ENCODE assay signal across 18 cellular contexts in the genomic region with DNA sequence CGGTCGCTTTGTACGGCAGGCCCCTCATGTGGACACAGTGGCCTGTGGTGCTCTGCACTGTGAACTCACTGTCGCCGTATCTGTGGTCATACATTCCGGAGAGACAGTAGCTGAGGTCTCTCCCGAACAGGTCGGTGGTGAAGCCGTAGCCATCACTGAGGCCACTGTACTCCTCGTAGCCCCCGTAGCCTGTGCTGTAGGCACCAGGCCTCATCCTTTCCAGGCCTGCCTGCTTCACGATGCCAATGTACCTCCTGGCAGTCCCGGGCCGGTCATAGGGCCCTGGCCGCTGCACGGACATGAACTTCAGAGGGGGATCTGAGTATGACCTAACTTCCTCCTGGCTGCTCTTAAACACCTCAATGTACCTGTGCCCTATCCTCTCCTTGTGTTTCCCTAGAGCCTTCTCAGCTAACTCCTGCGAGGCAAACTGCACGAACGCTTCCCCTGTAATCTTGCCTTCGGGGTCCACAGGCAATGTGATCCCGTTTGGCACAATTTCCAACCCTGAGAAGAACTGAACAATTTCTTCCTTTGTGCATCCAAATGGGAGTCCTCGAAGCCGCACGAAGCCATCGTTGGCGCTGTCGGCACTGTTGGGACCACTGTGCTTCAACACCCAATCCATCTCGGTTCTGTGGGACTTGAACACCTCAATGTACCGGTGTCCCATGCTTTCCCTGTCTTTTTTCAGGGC. TPM values are rescaled to one million over a fixed set of nuclear protein-coding genes. Genes with fewer than 3 reads are reported as not detected.
DNase-seq lines count a peak whose midpoint lies in the region; ATAC-seq and TF ChIP-seq lines count a peak whose summit lies in the region.
"Had no signal": no experiment of that assay in that cellular context is flagged by ENCODE, and none has a peak within 500 bp of the region (broad histone marks: within the 10 kb centered on the region; RNA-seq: fewer than 3 reads in every experiment).

No MANE protein-coding gene starts in this region.

- DNase-seq in activated CD8-positive, alpha-beta T cell treated with anti-CD3 and anti-CD28 coated beads for 36 hours = no peak
- no peak for DNase-seq in activated CD8-positive, alpha-beta T cell treated with anti-CD3 and anti-CD28 coated beads, Interleukin-2, amount 10 ng/mL, durations not matched to agents 7 days and 5 days
- DNase-seq in endothelial cell (ENCODE audit: low spot score) (no peak), NCI-H2171 (lab: John Stamatoyannopoulos, UW) (no peak), NOMO-1 (lab: John Stamatoyannopoulos, UW; ENCODE audit: unreplicated experiment in 2 of 2) (no peak)
- DNase-seq: ACHN; activated CD8-positive, alpha-beta memory T cell treated with anti-CD3 and anti-CD28 coated beads, Interleukin-2, amount 50 U/mL, for 48 hours; anterior cingulate cortex; Karpas-422; NCI-H187; SHP77 treated with DMSO at 0.1 percent for 48 hours; small intestine had no signal

- peaks cover 61% of the 10 kb centered on the region for H3K36me3 Mint-ChIP-seq in activated CD8-positive, alpha-beta T cell treated with anti-CD3 and anti-CD28 coated beads for 36 hours (ENCODE audit: low read depth)
- peaks cover 80% of the 10 kb centered on the region for H3K36me3 Mint-ChIP-seq in activated CD8-positive, alpha-beta T cell treated with anti-CD3 and anti-CD28 coated beads, Interleukin-2, amount 10 ng/mL, durations not matched to agents 7 days and 5 days (ENCODE audit: low read depth)
- H3K36me3 Mint-ChIP-seq in endothelial cell (ENCODE audit: low read depth, unreplicated experiment) = peaks cover 39% of the 10 kb centered on the region
- peaks cover 54% of the 10 kb centered on the region for H3K36me3 Mint-ChIP-seq in stimulated activated memory B cell treated with anti-CD40 and anti-IgM and Interleukin-4, amounts not matched to agents 10 μg/mL and 1 μg/mL and 100 μg/mL, for 72 hours

- intact Hi-C loops in activated CD8-positive, alpha-beta T cell treated with anti-CD3 and anti-CD28 coated beads for 36 hours (cut with micrococcal nuclease) = no loop called here

- H3K4me3 Mint-ChIP-seq in activated CD8-positive, alpha-beta T cell treated with anti-CD3 and anti-CD28 coated beads for 36 hours = no peak overlapping the region
- no peak overlapping the region for H3K4me3 Mint-ChIP-seq in activated CD8-positive, alpha-beta T cell treated with anti-CD3 and anti-CD28 coated beads, Interleukin-2, amount 10 ng/mL, durations not matched to agents 7 days and 5 days
- H3K4me3 Mint-ChIP-seq in endothelial cell (ENCODE audit: unreplicated experiment) = peak overlapping the region; percentile 66
- no peak overlapping the region for H3K4me3 Mint-ChIP-seq in stimulated activated memory B cell treated with anti-CD40 and anti-IgM and Interleukin-4, amounts not matched to agents 10 μg/mL and 1 μg/mL and 100 μg/mL, for 72 hours
- H3K4me3 Mint-ChIP-seq: dendritic cell treated with granulocyte-macrophage colony-stimulating factor and Interleukin-4, amounts not matched to agents 40 ng/mL and 50 ng/mL, for 4 days had no signal

- ATAC-seq in activated CD8-positive, alpha-beta T cell treated with anti-CD3 and anti-CD28 coated beads for 36 hours = no peak
- ATAC-seq in activated CD8-positive, alpha-beta T cell treated with anti-CD3 and anti-CD28 coated beads, Interleukin-2, amount 10 ng/mL, durations not matched to agents 7 days and 5 days = no peak
- no peak for ATAC-seq in stimulated activated memory B cell treated with anti-CD40 and anti-IgM and Interleukin-4, amounts not matched to agents 10 μg/mL and 1 μg/mL and 100 μg/mL, for 72 hours
- no peak for ATAC-seq in GM21619 (IDR thresholded peaks at IDR 0.05; ENCODE audit: unreplicated experiment)

- CTCF ChIA-PET in activated CD8-positive, alpha-beta T cell treated with anti-CD3 and anti-CD28 coated beads for 36 hours (lab: Charles Lee) = no interaction called here
- CTCF ChIA-PET in activated CD8-positive, alpha-beta T cell treated with anti-CD3 and anti-CD28 coated beads, Interleukin-2, amount 10 ng/mL, durations not matched to agents 7 days and 5 days (lab: Charles Lee) = no interaction called here

- peaks cover 45% of the 10 kb centered on the region for H3K4me1 Mint-ChIP-seq in activated CD8-positive, alpha-beta T cell treated with anti-CD3 and anti-CD28 coated beads for 36 hours (ENCODE audit: low read depth)
- H3K4me1 Mint-ChIP-seq in activated CD8-positive, alpha-beta T cell treated with anti-CD3 and anti-CD28 coated beads, Interleukin-2, amount 10 ng/mL, durations not matched to agents 7 days and 5 days (ENCODE audit: low read depth) = peaks cover 64% of the 10 kb centered on the region
- H3K4me1 Mint-ChIP-seq in endothelial cell (ENCODE audit: unreplicated experiment) = peaks cover 7% of the 10 kb centered on the region
- H3K4me1 Mint-ChIP-seq in stimulated activated memory B cell treated with anti-CD40 and anti-IgM and Interleukin-4, amounts not matched to agents 10 μg/mL and 1 μg/mL and 100 μg/mL, for 72 hours = peaks cover 56% of the 10 kb centered on the region

- no peaks in the 10 kb centered on the region for H3K27me3 Mint-ChIP-seq in activated CD8-positive, alpha-beta T cell treated with anti-CD3 and anti-CD28 coated beads for 36 hours
- H3K27me3 Mint-ChIP-seq in activated CD8-positive, alpha-beta T cell treated with anti-CD3 and anti-CD28 coated beads, Interleukin-2, amount 10 ng/mL, durations not matched to agents 7 days and 5 days (ENCODE audit: low read depth) = no peaks in the 10 kb centered on the region
- no peaks in the 10 kb centered on the region for H3K27me3 Mint-ChIP-seq in endothelial cell (ENCODE audit: unreplicated experiment)
- H3K27me3 Mint-ChIP-seq in stimulated activated memory B cell treated with anti-CD40 and anti-IgM and Interleukin-4, amounts not matched to agents 10 μg/mL and 1 μg/mL and 100 μg/mL, for 72 hours = no peaks in the 10 kb centered on the region
- H3K27me3 Mint-ChIP-seq: dendritic cell treated with granulocyte-macrophage colony-stimulating factor and Interleukin-4, amounts not matched to agents 40 ng/mL and 50 ng/mL, for 4 days had no signal

- TF ChIP-seq CTCF in activated CD8-positive, alpha-beta T cell treated with anti-CD3 and anti-CD28 coated beads for 36 hours (IDR thresholded peaks at IDR 0.05) = no peak
- TF ChIP-seq CTCF in endothelial cell (IDR thresholded peaks at IDR 0.05; ENCODE audit: unreplicated experiment) = no peak

- POLR2A ChIA-PET in activated CD8-positive, alpha-beta T cell treated with anti-CD3 and anti-CD28 coated beads for 36 hours (lab: Charles Lee) = interaction anchor here (0.8 to 20.5 kb wide), 6 partner anchors 10 to 69 kb away, joined by 3 to 332 read pairs (median 6); a partner anchor contains a TSS
- POLR2A ChIA-PET in activated CD8-positive, alpha-beta T cell treated with anti-CD3 and anti-CD28 coated beads, Interleukin-2, amount 10 ng/mL, durations not matched to agents 7 days and 5 days (lab: Charles Lee) = interaction anchor here (0.6 to 1.6 kb wide), 6 partner anchors 9 to 26 kb away, joined by 3 to 8 read pairs (median 4); a partner anchor contains a TSS

- H3K9me3 Mint-ChIP-seq in activated CD8-positive, alpha-beta T cell treated with anti-CD3 and anti-CD28 coated beads for 36 hours = no peaks in the 10 kb centered on the region
- no peaks in the 10 kb centered on the region for H3K9me3 Mint-ChIP-seq in activated CD8-positive, alpha-beta T cell treated with anti-CD3 and anti-CD28 coated beads, Interleukin-2, amount 10 ng/mL, durations not matched to agents 7 days and 5 days (ENCODE audit: insufficient read depth)
- no peaks in the 10 kb centered on the region for H3K9me3 Mint-ChIP-seq in endothelial cell (ENCODE audit: unreplicated experiment)
- no peaks in the 10 kb centered on the region for H3K9me3 Mint-ChIP-seq in stimulated activated memory B cell treated with anti-CD40 and anti-IgM and Interleukin-4, amounts not matched to agents 10 μg/mL and 1 μg/mL and 100 μg/mL, for 72 hours
- H3K9me3 Mint-ChIP-seq: dendritic cell treated with granulocyte-macrophage colony-stimulating factor and Interleukin-4, amounts not matched to agents 40 ng/mL and 50 ng/mL, for 4 days had no signal

- H3K27ac Mint-ChIP-seq in activated CD8-positive, alpha-beta T cell treated with anti-CD3 and anti-CD28 coated beads for 36 hours = peak overlapping the region; percentile 75
- no peak overlapping the region for H3K27ac Mint-ChIP-seq in activated CD8-positive, alpha-beta T cell treated with anti-CD3 and anti-CD28 coated beads, Interleukin-2, amount 10 ng/mL, durations not matched to agents 7 days and 5 days
- no peak overlapping the region for H3K27ac Mint-ChIP-seq in endothelial cell (ENCODE audit: unreplicated experiment)
- peak overlapping the region; percentile 81 for H3K27ac Mint-ChIP-seq in stimulated activated memory B cell treated with anti-CD40 and anti-IgM and Interleukin-4, amounts not matched to agents 10 μg/mL and 1 μg/mL and 100 μg/mL, for 72 hours
- H3K27ac Mint-ChIP-seq: dendritic cell treated with granulocyte-macrophage colony-stimulating factor and Interleukin-4, amounts not matched to agents 40 ng/mL and 50 ng/mL, for 4 days had no signal

TF ChIP-seq in PFSK-1, 5 proteins besides CTCF, POLR2A, EP300 and RAD21:
- TF ChIP-seq POLR2AphosphoS5 (IDR thresholded peaks at IDR 0.05; ENCODE audit: low read depth, low read length) (0 out of 2 replicates have a peak, but pooled peaks have one; percentile 24), FOXP2 (optimal IDR thresholded peaks at IDR 0.05; ENCODE audit: borderline replicate concordance, extremely low read depth, extremely low read length, insufficient read depth) (no peak)

RNA-seq across cellular contexts. Expression of a gene that starts 15.7 kb away (rescaled TPM):
- not detected for total RNA-seq in activated CD8-positive, alpha-beta T cell treated with anti-CD3 and anti-CD28 coated beads for 36 hours
- not detected for total RNA-seq in activated CD8-positive, alpha-beta T cell treated with anti-CD3 and anti-CD28 coated beads, Interleukin-2, amount 10 ng/mL, durations not matched to agents 7 days and 5 days
- not detected for polyA plus RNA-seq in PFSK-1 (2012; ENCODE audit: insufficient read length, low read depth)
- total RNA-seq in endothelial cell (ENCODE audit: unreplicated experiment) = not detected
- total RNA-seq: omental fat pad, thoracic aorta had no signal

RNA-seq across cellular contexts. Expression of a gene that starts 21.9 kb away (rescaled TPM):
- total RNA-seq in activated CD8-positive, alpha-beta T cell treated with anti-CD3 and anti-CD28 coated beads for 36 hours = 100 to 1,000 TPM; 442 to 445 TPM
- total RNA-seq in activated CD8-positive, alpha-beta T cell treated with anti-CD3 and anti-CD28 coated beads, Interleukin-2, amount 10 ng/mL, durations not matched to agents 7 days and 5 days = 100 to 1,000 TPM; 512 to 515 TPM
- polyA plus RNA-seq in PFSK-1 (2012; ENCODE audit: insufficient read length, low read depth) = 264 TPM
- total RNA-seq in endothelial cell (ENCODE audit: unreplicated experiment) = 194 TPM

RNA-seq across cellular contexts. Expression of a gene that starts 49.8 kb away (rescaled TPM):
- 1 to 10 TPM; 1.4 to 1.9 TPM for total RNA-seq in activated CD8-positive, alpha-beta T cell treated with anti-CD3 and anti-CD28 coated beads for 36 hours
- 1 to 10 TPM; 4.8 to 5.2 TPM for total RNA-seq in activated CD8-positive, alpha-beta T cell treated with anti-CD3 and anti-CD28 coated beads, Interleukin-2, amount 10 ng/mL, durations not matched to agents 7 days and 5 days
- polyA plus RNA-seq in PFSK-1 (2012; ENCODE audit: insufficient read length, low read depth) = 1.1 TPM
- total RNA-seq in endothelial cell (ENCODE audit: unreplicated experiment) = 3.3 TPM

Comparison
In these comparisons a context has a peak if more than half of its experiments do, and no peak if none do; other contexts are left out.
1. H3K27ac Mint-ChIP-seq: peak in activated CD8-positive, alpha-beta T cell treated with anti-CD3 and anti-CD28 coated beads for 36 hours (single experiment) and stimulated activated memory B cell treated with anti-CD40 and anti-IgM and Interleukin-4, amounts not matched to agents 10 μg/mL and 1 μg/mL and 100 μg/mL, for 72 hours (single experiment); none in activated CD8-positive, alpha-beta T cell treated with anti-CD3 and anti-CD28 coated beads, Interleukin-2, amount 10 ng/mL, durations not matched to agents 7 days and 5 days (single experiment) and endothelial cell (single experiment).